ENCODE assay signal across 18 cellular contexts in genomic region chr2:239502430-239503221, GRCh38.
A peak's percentile ranks its signal among the peaks of the same experiment; 100 is the strongest.
DNase-seq lines count a peak whose midpoint lies in the region; ATAC-seq and TF ChIP-seq lines count a peak whose summit lies in the region.
"Had no signal": no experiment of that assay in that cellular context is flagged by ENCODE, and none has a peak within 500 bp of the region (broad histone marks: within the 10 kb centered on the region; RNA-seq: fewer than 3 reads in every experiment).

No MANE protein-coding gene starts in this region.

- peaks cover 3% of the 10 kb centered on the region for H3K27me3 Mint-ChIP-seq in activated T-helper 17 cell treated with anti-CD3 and anti-CD28 coated beads, Interleukin-2, amount 50 U/mL, for 72 hours

- no peaks in the 10 kb centered on the region for H3K36me3 Mint-ChIP-seq in activated T-helper 17 cell treated with anti-CD3 and anti-CD28 coated beads, Interleukin-2, amount 50 U/mL, for 72 hours (ENCODE audit: low read depth)
- H3K36me3 Mint-ChIP-seq: stimulated activated memory B cell treated with anti-CD40 and anti-IgM and Interleukin-4, amounts not matched to agents 10 μg/mL and 1 μg/mL and 100 μg/mL, for 72 hours had no signal

- H3K4me3 Mint-ChIP-seq in activated T-helper 17 cell treated with anti-CD3 and anti-CD28 coated beads, Interleukin-2, amount 50 U/mL, for 72 hours = no peak overlapping the region
- H3K4me3 Mint-ChIP-seq: stimulated activated memory B cell treated with anti-CD40 and anti-IgM and Interleukin-4, amounts not matched to agents 10 μg/mL and 1 μg/mL and 100 μg/mL, for 72 hours had no signal

- peak; percentile 8 for ATAC-seq in Right ventricle myocardium inferior
- ATAC-seq in left ventricle myocardium superior = no peak
- peak; percentile 88 for ATAC-seq in upper lobe of right lung
- no peak for ATAC-seq in activated T-helper 17 cell treated with anti-CD3 and anti-CD28 coated beads, Interleukin-2, amount 50 U/mL, for 72 hours (replicated peaks)
- ATAC-seq in GM18907 (IDR thresholded peaks at IDR 0.05; ENCODE audit: unreplicated experiment) = no peak
- ATAC-seq: K562; SK-N-SH treated with all-trans-retinoic acid at 6 μM for 48 hours; stimulated activated memory B cell treated with anti-CD40 and anti-IgM and Interleukin-4, amounts not matched to agents 10 μg/mL and 1 μg/mL and 100 μg/mL, for 72 hours had no signal

- H3K9me3 Mint-ChIP-seq in activated T-helper 17 cell treated with anti-CD3 and anti-CD28 coated beads, Interleukin-2, amount 50 U/mL, for 72 hours = no peaks in the 10 kb centered on the region
- H3K9me3 Mint-ChIP-seq: stimulated activated memory B cell treated with anti-CD40 and anti-IgM and Interleukin-4, amounts not matched to agents 10 μg/mL and 1 μg/mL and 100 μg/mL, for 72 hours had no signal

- H3K9me3 ChIP-seq in upper lobe of right lung = no peaks in the 10 kb centered on the region
- H3K9me3 ChIP-seq: Caco-2, tibial nerve had no signal

- peaks cover 7% of the 10 kb centered on the region for H3K4me1 ChIP-seq in upper lobe of right lung
- H3K4me1 ChIP-seq: Caco-2 had no signal

- no peaks in the 10 kb centered on the region for H3K4me1 Mint-ChIP-seq in activated T-helper 17 cell treated with anti-CD3 and anti-CD28 coated beads, Interleukin-2, amount 50 U/mL, for 72 hours
- H3K4me1 Mint-ChIP-seq: stimulated activated memory B cell treated with anti-CD40 and anti-IgM and Interleukin-4, amounts not matched to agents 10 μg/mL and 1 μg/mL and 100 μg/mL, for 72 hours had no signal

- no peak for TF ChIP-seq CTCF in upper lobe of right lung (IDR thresholded peaks at IDR 0.05)

- no peak overlapping the region for H3K27ac ChIP-seq in upper lobe of right lung
- H3K27ac ChIP-seq: PC-9, tibial nerve had no signal

- no peaks in the 10 kb centered on the region for H3K27me3 ChIP-seq in upper lobe of right lung
- H3K27me3 ChIP-seq: tibial nerve had no signal

- no peak overlapping the region for H3K4me3 ChIP-seq in upper lobe of right lung
- H3K4me3 ChIP-seq: K562, PC-9, tibial nerve had no signal

- H3K36me3 ChIP-seq in upper lobe of right lung = no peaks in the 10 kb centered on the region
- H3K36me3 ChIP-seq: tibial nerve had no signal

- DNase-seq in Right ventricle myocardium inferior (ENCODE audit: missing footprints) (peak; percentile 57), left ventricle myocardium superior (no peak), NCI-H2029 (lab: John Stamatoyannopoulos, UW) (peak; percentile 96), SHP77 treated with DMSO at 0.1 percent for 48 hours (lab: John Stamatoyannopoulos, UW) (peak; percentile 58), upper lobe of right lung (peak; percentile 93), retina (no peak)
- DNase-seq: Caco-2, foreskin melanocyte, HCEC 1CT, NCI-H526 treated with DMSO at 0.1 percent for 48 hours, PC-9, T-helper 9 cell had no signal

- intact Hi-C loops in Right ventricle myocardium inferior (cut with DNase I) (no loop called here), left ventricle myocardium superior (cut with micrococcal nuclease) (no loop called here), upper lobe of right lung (cut with DNase I) (no loop called here)

- H3K27ac Mint-ChIP-seq in activated T-helper 17 cell treated with anti-CD3 and anti-CD28 coated beads, Interleukin-2, amount 50 U/mL, for 72 hours = no peak overlapping the region
- H3K27ac Mint-ChIP-seq: stimulated activated memory B cell treated with anti-CD40 and anti-IgM and Interleukin-4, amounts not matched to agents 10 μg/mL and 1 μg/mL and 100 μg/mL, for 72 hours had no signal

Comparison
In these comparisons a context has a peak if more than half of its experiments do, and no peak if none do; other contexts are left out.
1. ATAC-seq: peak in Right ventricle myocardium inferior (single experiment) and upper lobe of right lung (single experiment); none in left ventricle myocardium superior (single experiment), activated T-helper 17 cell treated with anti-CD3 and anti-CD28 coated beads, Interleukin-2, amount 50 U/mL, for 72 hours (single experiment) and GM18907 (single experiment).
2. DNase-seq: peak in Right ventricle myocardium inferior (single experiment), NCI-H2029 (single experiment), SHP77 treated with DMSO at 0.1 percent for 48 hours (single experiment) and upper lobe of right lung (single experiment); none in left ventricle myocardium superior (single experiment) and retina (single experiment).